Comparison of ENCODE assay signal across 8 cellular contexts in the genomic region with DNA sequence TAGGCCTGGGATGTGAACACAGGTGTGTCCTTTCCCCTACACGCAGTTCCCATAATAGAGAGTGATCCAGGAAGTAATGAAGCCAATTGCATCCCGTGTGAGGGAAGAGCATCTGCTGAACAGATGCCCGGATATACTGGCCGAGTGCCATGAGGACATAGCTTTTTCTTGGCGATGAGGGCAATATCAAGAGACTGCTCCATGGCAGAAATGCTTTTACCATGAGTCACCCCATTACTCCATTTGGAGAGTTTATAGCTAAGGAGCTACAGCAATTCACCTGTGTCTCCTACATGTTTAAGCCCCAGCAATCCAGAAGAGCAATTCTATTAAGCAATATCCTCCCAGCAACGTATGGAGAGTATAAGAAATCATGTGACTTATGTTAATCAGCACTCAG.
A peak's percentile ranks its signal among the peaks of the same experiment; 100 is the strongest.
DNase-seq lines count a peak whose midpoint lies in the region; TF ChIP-seq lines count a peak whose summit lies in the region.

No MANE protein-coding gene starts in this region.

- H3K9ac ChIP-seq in mesenchymal stem cell (ENCODE audit: low read length) = no peak overlapping the region

- peaks cover 24% of the 10 kb centered on the region for H3K4me1 Mint-ChIP-seq in Calu3 (ENCODE audit: low read depth, unreplicated experiment)

- H3K9me3 ChIP-seq in mesenchymal stem cell (ENCODE audit: control insufficient read depth, low read length) (no peaks in the 10 kb centered on the region), ascending aorta (no peaks in the 10 kb centered on the region)

- intact Hi-C loops in Calu3 (cut with micrococcal nuclease; ENCODE audit: unreplicated experiment) (no loop called here), ascending aorta (cut with DNase I) (no loop called here)

- H3K27me3 ChIP-seq in mesenchymal stem cell (ENCODE audit: control insufficient read depth in 1 of 2, insufficient read depth in 1 of 2, low read length in 2 of 2) (peaks cover 0 to 4% of the 10 kb centered on the region in 2 experiments), ascending aorta (no peaks in the 10 kb centered on the region)

- H3K79me1 ChIP-seq in mesenchymal stem cell (replicated peaks; ENCODE audit: low read length, poor library complexity, severe bottlenecking) = no peaks in the 10 kb centered on the region

- no peak overlapping the region for H3K4me3 ChIP-seq in mesenchymal stem cell (ENCODE audit: insufficient read depth in 1 of 2, low read depth in 1 of 2, low read length in 2 of 2)
- H3K4me3 ChIP-seq in ascending aorta = no peak overlapping the region

- H2BK12ac ChIP-seq in mesenchymal stem cell (ENCODE audit: low read length in 2 of 2) = no peak overlapping the region

- no peaks in the 10 kb centered on the region for H3K27me3 Mint-ChIP-seq in Calu3 (ENCODE audit: unreplicated experiment)

- no peak overlapping the region for H4K91ac ChIP-seq in mesenchymal stem cell (ENCODE audit: low read length)

- no peak overlapping the region for H3K14ac ChIP-seq in mesenchymal stem cell (ENCODE audit: low read length in 2 of 2)

- no peak overlapping the region for H3K4ac ChIP-seq in mesenchymal stem cell (ENCODE audit: low read depth in 1 of 2, low read length in 2 of 2)

- H3K27ac ChIP-seq in mesenchymal stem cell (ENCODE audit: low read length, poor library complexity, severe bottlenecking) (no peak overlapping the region), ascending aorta (no peak overlapping the region)

- H3K9me3 Mint-ChIP-seq in Calu3 (ENCODE audit: low read depth, unreplicated experiment) = no peaks in the 10 kb centered on the region

- peaks cover 9% of the 10 kb centered on the region for H3K4me1 ChIP-seq in mesenchymal stem cell (ENCODE audit: control insufficient read depth, insufficient read depth, low read depth, low read length)
- peaks cover 0 to 7% of the 10 kb centered on the region in 2 donors for H3K4me1 ChIP-seq in ascending aorta

- H3K36me3 ChIP-seq in mesenchymal stem cell (ENCODE audit: control insufficient read depth in 1 of 2, insufficient read depth in 2 of 2, low read depth in 1 of 2, low read length in 2 of 2) (no peaks in the 10 kb centered on the region), ascending aorta (no peaks in the 10 kb centered on the region)

- CTCF ChIA-PET in Calu3 (lab: Charles Lee) = interaction anchor here (0.6 kb wide), 1 partner anchor 459 kb away, joined by 3 read pairs; no protein-coding TSS in a partner anchor

- no peak overlapping the region for H3K4me2 ChIP-seq in mesenchymal stem cell (ENCODE audit: low read length, poor library complexity, severe bottlenecking)

- no peak overlapping the region for H4K8ac ChIP-seq in mesenchymal stem cell (ENCODE audit: low read length)

- H3K36me3 Mint-ChIP-seq in Calu3 (ENCODE audit: insufficient read depth, unreplicated experiment) = peaks cover 7% of the 10 kb centered on the region

- H3K23ac ChIP-seq in mesenchymal stem cell (ENCODE audit: low read length in 2 of 2) = no peak overlapping the region

- BruUV-seq in Calu3 (replicated peaks; lab: Mats Ljungman, UMichigan) = no TSS peak

- TF ChIP-seq CTCF in Calu3 (IDR thresholded peaks at IDR 0.05; ENCODE audit: unreplicated experiment) = no peak
- TF ChIP-seq CTCF in ascending aorta (IDR thresholded peaks at IDR 0.05) = no peak

- H3K18ac ChIP-seq in mesenchymal stem cell (ENCODE audit: low read depth in 1 of 2, low read length in 2 of 2) = no peak overlapping the region

- H2BK120ac ChIP-seq in mesenchymal stem cell (ENCODE audit: low read depth, low read length) = no peak overlapping the region

- DNase-seq in Calu3 = peak; percentile 59
- peak; percentile 48 for DNase-seq in NCI-H1694 (lab: John Stamatoyannopoulos, UW)
- peak; percentile 86 for DNase-seq in astrocyte of the hippocampus (ENCODE audit: low read depth, low spot score)
- DNase-seq in mesenchymal stem cell = peak; percentile 66
- DNase-seq in germinal center (ENCODE audit: low spot score) = no peak
- no peak for DNase-seq in ascending aorta (ENCODE audit: low spot score in 2 of 2)
- DNase-seq in GDM1 (lab: John Stamatoyannopoulos, UW) = no peak
- no peak for DNase-seq in amygdala (lab: John Stamatoyannopoulos, UW)

- H2BK5ac ChIP-seq in mesenchymal stem cell (ENCODE audit: low read depth, low read length, poor library complexity, severe bottlenecking) = no peak overlapping the region

- WGBS in mesenchymal stem cell = 27% methylated on average over 5 of the region's 6 CpGs

- peak overlapping the region; percentile 82 for H3K27ac Mint-ChIP-seq in Calu3 (ENCODE audit: unreplicated experiment)

- H2AK5ac ChIP-seq in mesenchymal stem cell (ENCODE audit: low read length, severe bottlenecking) = no peak overlapping the region

- H2AFZ ChIP-seq in mesenchymal stem cell (ENCODE audit: low read depth, low read length) = no peak overlapping the region

- no peak overlapping the region for H2BK15ac ChIP-seq in mesenchymal stem cell (ENCODE audit: low read depth, poor library complexity, severe bottlenecking)

- peak overlapping the region; percentile 25 for H3K4me3 Mint-ChIP-seq in Calu3 (ENCODE audit: low read depth, unreplicated experiment)

Comparison
In these comparisons a context has a peak if more than half of its experiments do, and no peak if none do; other contexts are left out.
1. DNase-seq: peak in Calu3 (single experiment), NCI-H1694 (single experiment), astrocyte of the hippocampus (single experiment) and mesenchymal stem cell (single experiment); none in germinal center (single experiment), ascending aorta (0 of 2), GDM1 (single experiment) and amygdala (0 of 56).